Comparison of ENCODE assay signal across 13 cellular contexts in genomic region chr17:14950216-14950615, GRCh38.
DNase-seq lines count a peak whose midpoint lies in the region; ATAC-seq, FAIRE-seq and TF ChIP-seq lines count a peak whose summit lies in the region.
"Had no signal": no experiment of that assay in that cellular context is flagged by ENCODE, and none has a peak within 500 bp of the region (broad histone marks: within the 10 kb centered on the region; RNA-seq: fewer than 3 reads in every experiment).

No MANE protein-coding gene starts in this region.

- TF ChIP-seq POLR2A in tibial nerve (IDR thresholded peaks at IDR 0.05), result no peak

- no peak overlapping the region for H3K9ac ChIP-seq in astrocyte (ENCODE audit: low read length)

- no peaks in the 10 kb centered on the region for H3K4me1 ChIP-seq in astrocyte (ENCODE audit: insufficient read depth, low read length)
- no peaks in the 10 kb centered on the region for H3K4me1 ChIP-seq in tibial nerve

- FAIRE-seq in astrocyte (lab: Jason Lieb, UNC), result no peak
- FAIRE-seq: A204.1 had no signal

- no peak overlapping the region for H2AFZ ChIP-seq in astrocyte (ENCODE audit: low read depth, low read length)

- TF ChIP-seq EP300 in tibial nerve (IDR thresholded peaks at IDR 0.05), result no peak

- H3K9me3 ChIP-seq in astrocyte (ENCODE audit: insufficient read depth, low read depth, low read length) (peaks cover 2% of the 10 kb centered on the region), tibial nerve (no peaks in the 10 kb centered on the region)

- H3K9me3 Mint-ChIP-seq in astrocyte (ENCODE audit: unreplicated experiment) (peaks cover 6% of the 10 kb centered on the region), osteocyte (ENCODE audit: unreplicated experiment) (no peaks in the 10 kb centered on the region), Calu3 (ENCODE audit: low read depth, unreplicated experiment) (peaks cover 25% of the 10 kb centered on the region)

- TF ChIP-seq CTCF in astrocyte (IDR thresholded peaks at IDR 0.05; ENCODE audit: insufficient read depth, low read depth, low read length) (no peak), osteocyte (IDR thresholded peaks at IDR 0.05) (no peak), tibial nerve (IDR thresholded peaks at IDR 0.05) (no peak), Calu3 (IDR thresholded peaks at IDR 0.05; ENCODE audit: unreplicated experiment) (no peak)

- no peaks in the 10 kb centered on the region for H3K27me3 Mint-ChIP-seq in astrocyte (ENCODE audit: low read depth, unreplicated experiment)
- H3K27me3 Mint-ChIP-seq in osteocyte (ENCODE audit: unreplicated experiment), result no peaks in the 10 kb centered on the region
- no peaks in the 10 kb centered on the region for H3K27me3 Mint-ChIP-seq in Calu3 (ENCODE audit: unreplicated experiment)

- intact Hi-C loops in Calu3 (cut with micrococcal nuclease; ENCODE audit: unreplicated experiment), result no loop called here

- H3K27me3 ChIP-seq in astrocyte (ENCODE audit: insufficient read depth, low read length) (no peaks in the 10 kb centered on the region), tibial nerve (no peaks in the 10 kb centered on the region)

- CTCF ChIA-PET in Calu3 (lab: Charles Lee), result no interaction called here

- H3K4me3 Mint-ChIP-seq in astrocyte (ENCODE audit: unreplicated experiment) (no peak overlapping the region), osteocyte (ENCODE audit: unreplicated experiment) (no peak overlapping the region), Calu3 (ENCODE audit: low read depth, unreplicated experiment) (no peak overlapping the region)

- H3K36me3 Mint-ChIP-seq in astrocyte (ENCODE audit: low read depth, unreplicated experiment) (no peaks in the 10 kb centered on the region), osteocyte (ENCODE audit: unreplicated experiment) (no peaks in the 10 kb centered on the region), Calu3 (ENCODE audit: insufficient read depth, unreplicated experiment) (no peaks in the 10 kb centered on the region)

- no peak overlapping the region for H3K4me2 ChIP-seq in astrocyte (ENCODE audit: low read length)

- H3K27ac Mint-ChIP-seq in astrocyte (ENCODE audit: unreplicated experiment) (peak overlapping the region; percentile 84), osteocyte (ENCODE audit: unreplicated experiment) (peak overlapping the region; percentile 54), Calu3 (ENCODE audit: unreplicated experiment) (no peak overlapping the region)

- peaks cover 26% of the 10 kb centered on the region for H3K4me1 Mint-ChIP-seq in astrocyte (ENCODE audit: low read depth, unreplicated experiment)
- peaks cover 29% of the 10 kb centered on the region for H3K4me1 Mint-ChIP-seq in osteocyte (ENCODE audit: unreplicated experiment)
- no peaks in the 10 kb centered on the region for H3K4me1 Mint-ChIP-seq in Calu3 (ENCODE audit: low read depth, unreplicated experiment)

- H4K20me1 ChIP-seq in astrocyte (ENCODE audit: insufficient read depth, low read length), result no peaks in the 10 kb centered on the region

- no peak overlapping the region for H3K27ac ChIP-seq in astrocyte (ENCODE audit: low read depth, low read length)
- H3K27ac ChIP-seq in tibial nerve, result no peak overlapping the region
- H3K27ac ChIP-seq: C4-2B had no signal

- peak; percentile 41 for DNase-seq in EH (ENCODE audit: low read depth)
- DNase-seq in astrocyte (ENCODE audit: low read depth), result no peak
- DNase-seq in fibroblast of peridontal ligament (ENCODE audit: extremely low read depth), result peak; percentile 23
- no peak for DNase-seq in osteocyte (ENCODE audit: extremely low spot score, unreplicated experiment)
- DNase-seq in tibial nerve (ENCODE audit: low spot score in 2 of 2), result no peak
- DNase-seq in Calu3, result no peak
- DNase-seq: HCEC 1CT, MM.1S, NCI-H1092 treated with DMSO at 0.1 percent for 48 hours, NCI-H510A treated with DMSO at 0.1 percent for 48 hours had no signal

- no peaks in the 10 kb centered on the region for H3K79me2 ChIP-seq in astrocyte (ENCODE audit: insufficient read depth, low read length)

- WGBS in tibial nerve, 2 donors, result 32 to 38% methylated on average over 3 of the region's 3 CpGs

- H3K4me3 ChIP-seq in astrocyte (ENCODE audit: insufficient read depth, low read depth, low read length) (no peak overlapping the region), tibial nerve (no peak overlapping the region)

- H3K36me3 ChIP-seq in astrocyte (ENCODE audit: insufficient read depth, low read length), result no peaks in the 10 kb centered on the region
- no peaks in the 10 kb centered on the region for H3K36me3 ChIP-seq in tibial nerve

- BruUV-seq in Calu3 (replicated peaks; lab: Mats Ljungman, UMichigan), result no TSS peak

- ATAC-seq in GM18858 (IDR thresholded peaks at IDR 0.05; ENCODE audit: unreplicated experiment), result no peak

Comparison
In these comparisons a context has a peak if more than half of its experiments do, and no peak if none do; other contexts are left out.
1. DNase-seq: peak in EH (single experiment) and fibroblast of peridontal ligament (single experiment); none in astrocyte (single experiment), osteocyte (single experiment), tibial nerve (0 of 2) and Calu3 (single experiment).